Comparison of ENCODE assay signal across 1 cellular context in genomic region chr10:22750131-22750530, GRCh38.
TF ChIP-seq lines count a peak whose summit lies in the region.

No MANE protein-coding gene starts in this region.

TF ChIP-seq in IMR-90, 13 proteins besides CTCF, POLR2A, EP300 and RAD21 (continued from another document):
- TF ChIP-seq, protein P1, sequence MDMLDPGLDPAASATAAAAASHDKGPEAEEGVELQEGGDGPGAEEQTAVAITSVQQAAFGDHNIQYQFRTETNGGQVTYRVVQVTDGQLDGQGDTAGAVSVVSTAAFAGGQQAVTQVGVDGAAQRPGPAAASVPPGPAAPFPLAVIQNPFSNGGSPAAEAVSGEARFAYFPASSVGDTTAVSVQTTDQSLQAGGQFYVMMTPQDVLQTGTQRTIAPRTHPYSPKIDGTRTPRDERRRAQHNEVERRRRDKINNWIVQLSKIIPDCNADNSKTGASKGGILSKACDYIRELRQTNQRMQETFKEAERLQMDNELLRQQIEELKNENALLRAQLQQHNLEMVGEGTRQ (IDR thresholded peaks at IDR 0.05; ENCODE audit: low read depth, low read length) = no peak
- no peak for TF ChIP-seq RFX5 (IDR thresholded peaks at IDR 0.05; ENCODE audit: low read depth, low read length)
- TF ChIP-seq ELK1 (IDR thresholded peaks at IDR 0.05; ENCODE audit: borderline replicate concordance, low read depth, low read length) = no peak
- TF ChIP-seq SMC3 (IDR thresholded peaks at IDR 0.05; ENCODE audit: low read depth, low read length) = no peak
